ENCODE assay signal across 1 cellular context in genomic region chr5:67003906-67004729, GRCh38.
TF ChIP-seq lines count a peak whose summit lies in the region.

No MANE protein-coding gene starts in this region.

TF ChIP-seq in H1, 55 proteins besides CTCF, POLR2A, EP300 and RAD21 (continued from another document):
- no peak for TF ChIP-seq SAP30 (IDR thresholded peaks at IDR 0.05; ENCODE audit: insufficient read depth, insufficient replicate concordance, low read length)
- TF ChIP-seq SUZ12 (IDR thresholded peaks at IDR 0.05; ENCODE audit: low read length): no peak
- TF ChIP-seq, protein P1, sequence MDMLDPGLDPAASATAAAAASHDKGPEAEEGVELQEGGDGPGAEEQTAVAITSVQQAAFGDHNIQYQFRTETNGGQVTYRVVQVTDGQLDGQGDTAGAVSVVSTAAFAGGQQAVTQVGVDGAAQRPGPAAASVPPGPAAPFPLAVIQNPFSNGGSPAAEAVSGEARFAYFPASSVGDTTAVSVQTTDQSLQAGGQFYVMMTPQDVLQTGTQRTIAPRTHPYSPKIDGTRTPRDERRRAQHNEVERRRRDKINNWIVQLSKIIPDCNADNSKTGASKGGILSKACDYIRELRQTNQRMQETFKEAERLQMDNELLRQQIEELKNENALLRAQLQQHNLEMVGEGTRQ (IDR thresholded peaks at IDR 0.05; ENCODE audit: low read length): no peak
- TF ChIP-seq GABPA (IDR thresholded peaks at IDR 0.05; ENCODE audit: borderline replicate concordance, insufficient read depth, low read length): no peak
- peak; percentile 50 for TF ChIP-seq JUND (IDR thresholded peaks at IDR 0.05; ENCODE audit: low read length)
- TF ChIP-seq ATF3 (IDR thresholded peaks at IDR 0.05; ENCODE audit: insufficient read depth, low read depth, low read length): no peak
- no peak for TF ChIP-seq CREB1 (IDR thresholded peaks at IDR 0.05)
- TF ChIP-seq SIX5 (IDR thresholded peaks at IDR 0.05; ENCODE audit: low read depth, low read length): no peak
- TF ChIP-seq RBBP5 (IDR thresholded peaks at IDR 0.05; ENCODE audit: borderline replicate concordance, low read depth, low read length): peak; percentile 56
- no peak for TF ChIP-seq RNF2 (IDR thresholded peaks at IDR 0.05; ENCODE audit: borderline replicate concordance, low read depth, low read length, missing control alignments, poor library complexity, severe bottlenecking)
- TF ChIP-seq ASH2L (IDR thresholded peaks at IDR 0.05; ENCODE audit: low read length): peak; percentile 80
- TF ChIP-seq GTF2F1 (IDR thresholded peaks at IDR 0.05; ENCODE audit: borderline replicate concordance, low read depth, low read length): no peak
- peak; percentile 25 to 35; a peak in 2 of 4 replicates for TF ChIP-seq SIN3A (conservative IDR thresholded peaks at IDR 0.05 in 1 of 2, IDR thresholded peaks at IDR 0.05 in 1 of 2; ENCODE audit: low read depth in 1 of 2, low read length in 2 of 2)
- TF ChIP-seq RFX5 (IDR thresholded peaks at IDR 0.05; ENCODE audit: borderline replicate concordance, low read depth, low read length): no peak
- no peak for TF ChIP-seq CBX5 (IDR thresholded peaks at IDR 0.05; ENCODE audit: low read depth, low read length)
- no peak for TF ChIP-seq SP4 (IDR thresholded peaks at IDR 0.05; ENCODE audit: low read length)
- TF ChIP-seq NRF1 (IDR thresholded peaks at IDR 0.05; ENCODE audit: low read depth, low read length): no peak
- TF ChIP-seq POU5F1 (IDR thresholded peaks at IDR 0.05; ENCODE audit: low read depth, low read length): no peak
- no peak for TF ChIP-seq MAX (IDR thresholded peaks at IDR 0.05)
- no peak for TF ChIP-seq ATF2 (IDR thresholded peaks at IDR 0.05; ENCODE audit: low read length)
- peak; percentile 48 for TF ChIP-seq KDM4A (IDR thresholded peaks at IDR 0.05; ENCODE audit: low read depth, low read length, severe bottlenecking)
- TF ChIP-seq CBX8 (IDR thresholded peaks at IDR 0.05; ENCODE audit: borderline replicate concordance, low read depth, low read length): no peak
- no peak; a peak in 1 of 4 replicates for TF ChIP-seq HDAC2 (IDR thresholded peaks at IDR 0.05; ENCODE audit: borderline replicate concordance in 1 of 2, low read depth in 2 of 2, low read length in 2 of 2)
- TF ChIP-seq SIRT6 (IDR thresholded peaks at IDR 0.05; ENCODE audit: low read length): no peak
- no peak; the same call in 1 of the 2 replicates for TF ChIP-seq CHD1 (IDR thresholded peaks at IDR 0.05; ENCODE audit: low read depth, low read length)
- TF ChIP-seq HDAC6 (IDR thresholded peaks at IDR 0.05; ENCODE audit: low read depth, low read length): no peak
- TF ChIP-seq, protein P2, sequence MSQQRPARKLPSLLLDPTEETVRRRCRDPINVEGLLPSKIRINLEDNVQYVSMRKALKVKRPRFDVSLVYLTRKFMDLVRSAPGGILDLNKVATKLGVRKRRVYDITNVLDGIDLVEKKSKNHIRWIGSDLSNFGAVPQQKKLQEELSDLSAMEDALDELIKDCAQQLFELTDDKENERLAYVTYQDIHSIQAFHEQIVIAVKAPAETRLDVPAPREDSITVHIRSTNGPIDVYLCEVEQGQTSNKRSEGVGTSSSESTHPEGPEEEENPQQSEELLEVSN (IDR thresholded peaks at IDR 0.05): no peak; the same call in 1 of the 2 replicates
- no peak for TF ChIP-seq TBP (IDR thresholded peaks at IDR 0.05; ENCODE audit: low read depth, low read length)
- TF ChIP-seq, protein P3, sequence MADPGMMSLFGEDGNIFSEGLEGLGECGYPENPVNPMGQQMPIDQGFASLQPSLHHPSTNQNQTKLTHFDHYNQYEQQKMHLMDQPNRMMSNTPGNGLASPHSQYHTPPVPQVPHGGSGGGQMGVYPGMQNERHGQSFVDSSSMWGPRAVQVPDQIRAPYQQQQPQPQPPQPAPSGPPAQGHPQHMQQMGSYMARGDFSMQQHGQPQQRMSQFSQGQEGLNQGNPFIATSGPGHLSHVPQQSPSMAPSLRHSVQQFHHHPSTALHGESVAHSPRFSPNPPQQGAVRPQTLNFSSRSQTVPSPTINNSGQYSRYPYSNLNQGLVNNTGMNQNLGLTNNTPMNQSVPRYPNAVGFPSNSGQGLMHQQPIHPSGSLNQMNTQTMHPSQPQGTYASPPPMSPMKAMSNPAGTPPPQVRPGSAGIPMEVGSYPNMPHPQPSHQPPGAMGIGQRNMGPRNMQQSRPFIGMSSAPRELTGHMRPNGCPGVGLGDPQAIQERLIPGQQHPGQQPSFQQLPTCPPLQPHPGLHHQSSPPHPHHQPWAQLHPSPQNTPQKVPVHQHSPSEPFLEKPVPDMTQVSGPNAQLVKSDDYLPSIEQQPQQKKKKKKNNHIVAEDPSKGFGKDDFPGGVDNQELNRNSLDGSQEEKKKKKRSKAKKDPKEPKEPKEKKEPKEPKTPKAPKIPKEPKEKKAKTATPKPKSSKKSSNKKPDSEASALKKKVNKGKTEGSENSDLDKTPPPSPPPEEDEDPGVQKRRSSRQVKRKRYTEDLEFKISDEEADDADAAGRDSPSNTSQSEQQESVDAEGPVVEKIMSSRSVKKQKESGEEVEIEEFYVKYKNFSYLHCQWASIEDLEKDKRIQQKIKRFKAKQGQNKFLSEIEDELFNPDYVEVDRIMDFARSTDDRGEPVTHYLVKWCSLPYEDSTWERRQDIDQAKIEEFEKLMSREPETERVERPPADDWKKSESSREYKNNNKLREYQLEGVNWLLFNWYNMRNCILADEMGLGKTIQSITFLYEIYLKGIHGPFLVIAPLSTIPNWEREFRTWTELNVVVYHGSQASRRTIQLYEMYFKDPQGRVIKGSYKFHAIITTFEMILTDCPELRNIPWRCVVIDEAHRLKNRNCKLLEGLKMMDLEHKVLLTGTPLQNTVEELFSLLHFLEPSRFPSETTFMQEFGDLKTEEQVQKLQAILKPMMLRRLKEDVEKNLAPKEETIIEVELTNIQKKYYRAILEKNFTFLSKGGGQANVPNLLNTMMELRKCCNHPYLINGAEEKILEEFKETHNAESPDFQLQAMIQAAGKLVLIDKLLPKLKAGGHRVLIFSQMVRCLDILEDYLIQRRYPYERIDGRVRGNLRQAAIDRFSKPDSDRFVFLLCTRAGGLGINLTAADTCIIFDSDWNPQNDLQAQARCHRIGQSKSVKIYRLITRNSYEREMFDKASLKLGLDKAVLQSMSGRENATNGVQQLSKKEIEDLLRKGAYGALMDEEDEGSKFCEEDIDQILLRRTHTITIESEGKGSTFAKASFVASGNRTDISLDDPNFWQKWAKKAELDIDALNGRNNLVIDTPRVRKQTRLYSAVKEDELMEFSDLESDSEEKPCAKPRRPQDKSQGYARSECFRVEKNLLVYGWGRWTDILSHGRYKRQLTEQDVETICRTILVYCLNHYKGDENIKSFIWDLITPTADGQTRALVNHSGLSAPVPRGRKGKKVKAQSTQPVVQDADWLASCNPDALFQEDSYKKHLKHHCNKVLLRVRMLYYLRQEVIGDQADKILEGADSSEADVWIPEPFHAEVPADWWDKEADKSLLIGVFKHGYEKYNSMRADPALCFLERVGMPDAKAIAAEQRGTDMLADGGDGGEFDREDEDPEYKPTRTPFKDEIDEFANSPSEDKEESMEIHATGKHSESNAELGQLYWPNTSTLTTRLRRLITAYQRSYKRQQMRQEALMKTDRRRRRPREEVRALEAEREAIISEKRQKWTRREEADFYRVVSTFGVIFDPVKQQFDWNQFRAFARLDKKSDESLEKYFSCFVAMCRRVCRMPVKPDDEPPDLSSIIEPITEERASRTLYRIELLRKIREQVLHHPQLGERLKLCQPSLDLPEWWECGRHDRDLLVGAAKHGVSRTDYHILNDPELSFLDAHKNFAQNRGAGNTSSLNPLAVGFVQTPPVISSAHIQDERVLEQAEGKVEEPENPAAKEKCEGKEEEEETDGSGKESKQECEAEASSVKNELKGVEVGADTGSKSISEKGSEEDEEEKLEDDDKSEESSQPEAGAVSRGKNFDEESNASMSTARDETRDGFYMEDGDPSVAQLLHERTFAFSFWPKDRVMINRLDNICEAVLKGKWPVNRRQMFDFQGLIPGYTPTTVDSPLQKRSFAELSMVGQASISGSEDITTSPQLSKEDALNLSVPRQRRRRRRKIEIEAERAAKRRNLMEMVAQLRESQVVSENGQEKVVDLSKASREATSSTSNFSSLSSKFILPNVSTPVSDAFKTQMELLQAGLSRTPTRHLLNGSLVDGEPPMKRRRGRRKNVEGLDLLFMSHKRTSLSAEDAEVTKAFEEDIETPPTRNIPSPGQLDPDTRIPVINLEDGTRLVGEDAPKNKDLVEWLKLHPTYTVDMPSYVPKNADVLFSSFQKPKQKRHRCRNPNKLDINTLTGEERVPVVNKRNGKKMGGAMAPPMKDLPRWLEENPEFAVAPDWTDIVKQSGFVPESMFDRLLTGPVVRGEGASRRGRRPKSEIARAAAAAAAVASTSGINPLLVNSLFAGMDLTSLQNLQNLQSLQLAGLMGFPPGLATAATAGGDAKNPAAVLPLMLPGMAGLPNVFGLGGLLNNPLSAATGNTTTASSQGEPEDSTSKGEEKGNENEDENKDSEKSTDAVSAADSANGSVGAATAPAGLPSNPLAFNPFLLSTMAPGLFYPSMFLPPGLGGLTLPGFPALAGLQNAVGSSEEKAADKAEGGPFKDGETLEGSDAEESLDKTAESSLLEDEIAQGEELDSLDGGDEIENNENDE (IDR thresholded peaks at IDR 0.05; ENCODE audit: insufficient replicate concordance, low read length): no peak
- TF ChIP-seq BRCA1 (IDR thresholded peaks at IDR 0.05; ENCODE audit: low read depth, low read length): no peak
- TF ChIP-seq ZNF274 (IDR thresholded peaks at IDR 0.05; ENCODE audit: borderline replicate concordance, extremely low read depth, low read length): no peak
- TF ChIP-seq SP1 (IDR thresholded peaks at IDR 0.05; ENCODE audit: low read depth, low read length): no peak
- peak; percentile 27; the same call in 1 of the 2 replicates for TF ChIP-seq PHF8 (conservative IDR thresholded peaks at IDR 0.05; ENCODE audit: low read depth, low read length)
- no peak for TF ChIP-seq CEBPB (IDR thresholded peaks at IDR 0.05; ENCODE audit: low read depth, low read length)
